ENCODE assay signal across 8 cellular contexts in the genomic region with DNA sequence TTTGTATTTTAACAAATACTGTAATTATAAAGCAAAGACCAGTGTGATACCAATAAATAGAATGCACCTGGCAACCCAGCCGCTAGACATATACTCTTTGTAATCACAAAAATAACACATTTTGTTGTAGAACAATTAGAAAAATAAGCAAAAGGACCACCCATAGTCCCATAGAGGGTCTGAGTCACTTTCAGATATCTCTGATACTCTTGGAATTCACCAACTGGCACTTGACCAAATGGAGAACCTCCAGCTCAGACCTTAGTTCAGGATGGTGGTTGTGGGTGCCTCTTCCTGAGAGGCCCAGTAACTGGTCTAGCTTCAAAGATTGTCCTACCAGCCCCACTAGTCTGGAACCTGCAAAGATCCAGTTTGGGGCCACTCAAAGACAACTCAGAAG. TPM values are rescaled to one million over a fixed set of nuclear protein-coding genes. Genes with fewer than 3 reads are reported as not detected.
DNase-seq lines count a peak whose midpoint lies in the region; ATAC-seq and TF ChIP-seq lines count a peak whose summit lies in the region.

No MANE protein-coding gene starts in this region.

- H3K4me1 ChIP-seq in iPS-18a (ENCODE audit: control insufficient read depth, low read depth, low read length) (no peaks in the 10 kb centered on the region), vagina (peaks cover 22% of the 10 kb centered on the region)

- peak overlapping the region; percentile 97 for H3K4me3 Mint-ChIP-seq in natural killer cell
- no peak overlapping the region for H3K4me3 Mint-ChIP-seq in natural killer cell treated with Interleukin-12 subunit alpha and Interleukin-12 subunit beta and Interleukin-15 and Interleukin-18, amount 100 ng/mL, for 72 hours
- H3K4me3 Mint-ChIP-seq in T-helper 17 cell: no peak overlapping the region

- H3K4me3 ChIP-seq in iPS-18a (ENCODE audit: low read length) (peak overlapping the region; percentile 94), vagina (peak overlapping the region; percentile 75 to 88)

- H3K27me3 Mint-ChIP-seq in natural killer cell (ENCODE audit: low read depth in 2 of 2) (no peaks in the 10 kb centered on the region), T-helper 17 cell (no peaks in the 10 kb centered on the region)
- H3K27me3 Mint-ChIP-seq in natural killer cell treated with Interleukin-12 subunit alpha and Interleukin-12 subunit beta and Interleukin-15 and Interleukin-18, amount 100 ng/mL, for 72 hours: no peaks in the 10 kb centered on the region

- H3K36me3 Mint-ChIP-seq in natural killer cell (no peaks in the 10 kb centered on the region), T-helper 17 cell (ENCODE audit: low read depth) (no peaks in the 10 kb centered on the region)
- peaks cover 22% of the 10 kb centered on the region for H3K36me3 Mint-ChIP-seq in natural killer cell treated with Interleukin-12 subunit alpha and Interleukin-12 subunit beta and Interleukin-15 and Interleukin-18, amount 100 ng/mL, for 72 hours

- H3K9ac ChIP-seq in iPS-18a (ENCODE audit: low read length): no peak overlapping the region

- H3K27ac Mint-ChIP-seq in natural killer cell: peak overlapping the region in 1 of 2 donors; percentile 89
- peak overlapping the region in 1 of 2 donors; percentile 92 for H3K27ac Mint-ChIP-seq in natural killer cell treated with Interleukin-12 subunit alpha and Interleukin-12 subunit beta and Interleukin-15 and Interleukin-18, amount 100 ng/mL, for 72 hours
- peak overlapping the region; percentile 95 for H3K27ac Mint-ChIP-seq in T-helper 17 cell

- TF ChIP-seq CTCF in natural killer cell (IDR thresholded peaks at IDR 0.05) (no peak), vagina (IDR thresholded peaks at IDR 0.05) (no peak)

- H3K4me1 Mint-ChIP-seq in natural killer cell (peaks cover 31 to 35% of the 10 kb centered on the region in 2 donors), T-helper 17 cell (peaks cover 14% of the 10 kb centered on the region)
- H3K4me1 Mint-ChIP-seq in natural killer cell treated with Interleukin-12 subunit alpha and Interleukin-12 subunit beta and Interleukin-15 and Interleukin-18, amount 100 ng/mL, for 72 hours (ENCODE audit: low read depth in 2 of 2): peaks cover 22 to 37% of the 10 kb centered on the region in 2 donors

- no peaks in the 10 kb centered on the region for H3K9me3 Mint-ChIP-seq in natural killer cell
- no peaks in the 10 kb centered on the region for H3K9me3 Mint-ChIP-seq in natural killer cell treated with Interleukin-12 subunit alpha and Interleukin-12 subunit beta and Interleukin-15 and Interleukin-18, amount 100 ng/mL, for 72 hours

- no peaks in the 10 kb centered on the region for H3K9me3 ChIP-seq in T-helper 17 cell (ENCODE audit: control insufficient read depth, low read length, poor library complexity, severe bottlenecking)
- no peaks in the 10 kb centered on the region for H3K9me3 ChIP-seq in iPS-18a (ENCODE audit: control insufficient read depth, low read depth, low read length)
- H3K9me3 ChIP-seq in vagina: no peaks in the 10 kb centered on the region

- DNase-seq in natural killer cell (no peak), T-helper 17 cell (no peak), vagina (ENCODE audit: extremely low spot score in 2 of 2) (no peak), NCI-H82 treated with DMSO at 0.1 percent for 48 hours (lab: John Stamatoyannopoulos, UW; ENCODE audit: unreplicated experiment) (no peak), SHP77 (lab: John Stamatoyannopoulos, UW) (no peak)
- no peak for DNase-seq in natural killer cell treated with Interleukin-12 subunit alpha and Interleukin-12 subunit beta and Interleukin-15 and Interleukin-18, amount 100 ng/mL, for 72 hours (ENCODE audit: low spot score)

- intact Hi-C loops in natural killer cell (cut with micrococcal nuclease) (loop anchor here (5.0 kb wide), 3 partner anchors 36 to 181 kb away; a partner anchor contains a TSS), vagina (cut with DNase I) (no loop called here)

- no peak for TF ChIP-seq POLR2A in vagina (IDR thresholded peaks at IDR 0.05)

- H3K27ac ChIP-seq in iPS-18a (ENCODE audit: low read length) (no peak overlapping the region), vagina (peak overlapping the region; percentile 86)

- H3K36me3 ChIP-seq in iPS-18a (ENCODE audit: control insufficient read depth, low read depth, low read length) (peaks cover 27% of the 10 kb centered on the region), vagina (peaks cover 0 to 13% of the 10 kb centered on the region in 2 donors)

- H3K27me3 ChIP-seq in iPS-18a (ENCODE audit: control insufficient read depth, insufficient read depth, low read length) (no peaks in the 10 kb centered on the region), vagina (no peaks in the 10 kb centered on the region)

- ATAC-seq in natural killer cell (no peak), T-helper 17 cell (no peak), GM21367 (IDR thresholded peaks at IDR 0.05; ENCODE audit: unreplicated experiment) (no peak)
- ATAC-seq in natural killer cell treated with Interleukin-12 subunit alpha and Interleukin-12 subunit beta and Interleukin-15 and Interleukin-18, amount 100 ng/mL, for 72 hours: no peak

RNA-seq across cellular contexts. Expression of a gene that starts 0.8 kb away (rescaled TPM):
- total RNA-seq in natural killer cell: 10 to 100 TPM; 35.0 to 44.2 (median 36.6) TPM
- 10 to 100 TPM; 39.9 to 43.3 TPM for total RNA-seq in natural killer cell treated with Interleukin-12 subunit alpha and Interleukin-12 subunit beta and Interleukin-15 and Interleukin-18, amount 100 ng/mL, for 72 hours
- total RNA-seq in T-helper 17 cell: 10 to 100 TPM; 29.6 to 30.6 TPM
- total RNA-seq in vagina: 27.7 TPM

RNA-seq across cellular contexts. Expression of a gene that starts 35.0 kb away (rescaled TPM):
- 1 to 10 TPM; 1.4 to 1.8 (median 1.6) TPM for total RNA-seq in natural killer cell
- 1 to 10 TPM; 1.5 to 5.0 TPM for total RNA-seq in natural killer cell treated with Interleukin-12 subunit alpha and Interleukin-12 subunit beta and Interleukin-15 and Interleukin-18, amount 100 ng/mL, for 72 hours
- under 1 TPM in 1 of 2 donors, not detected in 1; 0.75 TPM for total RNA-seq in T-helper 17 cell
- total RNA-seq in vagina: not detected

RNA-seq across cellular contexts. Expression of a gene that starts 37.8 kb away (rescaled TPM):
- total RNA-seq in natural killer cell (100 to 1,000 TPM in 1 of 3 donors, 10 to 100 TPM in 2; 73.1 to 106 (median 88.4) TPM), T-helper 17 cell (10 to 100 TPM; 32.8 to 42.4 TPM), vagina (37.6 TPM)
- 100 to 1,000 TPM; 162 to 230 TPM for total RNA-seq in natural killer cell treated with Interleukin-12 subunit alpha and Interleukin-12 subunit beta and Interleukin-15 and Interleukin-18, amount 100 ng/mL, for 72 hours

RNA-seq across cellular contexts. Expression of a gene that starts 47.0 kb away (rescaled TPM):
- total RNA-seq in natural killer cell (10 to 100 TPM; 33.7 to 41.8 (median 37.7) TPM), T-helper 17 cell (10 to 100 TPM; 28.5 to 29.7 TPM), vagina (15.2 TPM)
- 10 to 100 TPM; 52.3 to 82.8 TPM for total RNA-seq in natural killer cell treated with Interleukin-12 subunit alpha and Interleukin-12 subunit beta and Interleukin-15 and Interleukin-18, amount 100 ng/mL, for 72 hours

RNA-seq across cellular contexts. Expression of a gene that starts 47.2 kb away (rescaled TPM):
- 10 to 100 TPM; 26.3 to 34.6 (median 29.0) TPM for total RNA-seq in natural killer cell
- total RNA-seq in natural killer cell treated with Interleukin-12 subunit alpha and Interleukin-12 subunit beta and Interleukin-15 and Interleukin-18, amount 100 ng/mL, for 72 hours: 10 to 100 TPM; 29.6 to 39.0 TPM
- total RNA-seq in T-helper 17 cell: 10 to 100 TPM; 21.7 to 22.8 TPM
- 46.2 TPM for total RNA-seq in vagina
